Comparison of ENCODE assay signal across 8 cellular contexts in the genomic region with DNA sequence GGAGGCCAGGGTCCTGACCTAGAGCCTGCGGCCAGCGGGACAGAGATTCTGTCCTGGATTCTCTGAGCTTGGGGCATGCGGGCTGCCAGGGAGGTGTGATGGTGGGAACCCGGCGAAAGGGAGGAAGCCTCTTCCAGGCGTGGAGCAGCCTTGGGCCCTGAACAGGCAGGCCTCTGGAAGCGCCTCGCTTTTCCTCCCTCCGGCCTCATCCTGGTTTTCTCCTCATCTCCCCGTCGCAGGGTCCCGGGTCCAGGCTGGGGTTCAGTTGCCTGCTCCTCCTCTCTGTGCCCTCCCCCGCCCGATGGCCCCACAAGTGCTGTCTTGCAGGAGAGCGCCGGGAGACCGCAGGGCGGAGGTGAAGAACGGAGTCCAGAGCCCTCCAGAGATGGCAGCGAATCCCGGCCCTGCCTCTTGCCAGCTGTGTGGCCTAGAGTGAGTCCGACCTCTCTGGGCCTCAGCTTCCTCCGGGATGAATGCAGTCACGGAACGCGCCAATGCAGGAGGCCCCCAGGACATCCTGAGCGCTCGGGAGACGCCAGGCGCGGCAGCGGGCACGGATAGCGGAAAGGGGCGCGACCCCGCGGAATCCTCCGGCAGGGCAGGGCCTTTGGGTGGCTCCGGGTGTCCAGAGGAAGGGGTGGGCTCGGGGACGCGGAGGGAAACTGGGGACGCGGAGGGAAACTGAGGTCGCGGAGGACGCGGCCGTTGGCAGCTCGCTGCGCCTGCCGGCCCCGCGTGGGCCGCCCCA. TPM values are rescaled to one million over a fixed set of nuclear protein-coding genes. Genes with fewer than 3 reads are reported as not detected.
DNase-seq lines count a peak whose midpoint lies in the region; ATAC-seq and TF ChIP-seq lines count a peak whose summit lies in the region.

No MANE protein-coding gene starts in this region.

- H3K27ac ChIP-seq in right atrium auricular region (no peak overlapping the region), skin epidermis (no peak overlapping the region)

- H3K4me1 ChIP-seq in right atrium auricular region = peaks cover 0 to 17% of the 10 kb centered on the region in 2 donors

- ATAC-seq in activated CD8-positive, alpha-beta memory T cell treated with anti-CD3 and anti-CD28 coated beads, Interleukin-2, amount 10 ng/mL, durations not matched to agents 7 days and 5 days = no peak

- no peaks in the 10 kb centered on the region for H3K9me3 Mint-ChIP-seq in activated CD8-positive, alpha-beta memory T cell treated with anti-CD3 and anti-CD28 coated beads, Interleukin-2, amount 10 ng/mL, durations not matched to agents 7 days and 5 days (ENCODE audit: low read depth)

- H3K4me3 ChIP-seq in right atrium auricular region = peak overlapping the region; percentile 14 to 56
- H3K4me3 ChIP-seq in skin epidermis = peak overlapping the region in 6 of 7 experiments; percentile 19 to 48 (median 34)

- peaks cover 7% of the 10 kb centered on the region for H3K4me1 Mint-ChIP-seq in activated CD8-positive, alpha-beta memory T cell treated with anti-CD3 and anti-CD28 coated beads, Interleukin-2, amount 10 ng/mL, durations not matched to agents 7 days and 5 days

- no peak overlapping the region for H3K27ac Mint-ChIP-seq in activated CD8-positive, alpha-beta memory T cell treated with anti-CD3 and anti-CD28 coated beads, Interleukin-2, amount 10 ng/mL, durations not matched to agents 7 days and 5 days

- H3K36me3 Mint-ChIP-seq in activated CD8-positive, alpha-beta memory T cell treated with anti-CD3 and anti-CD28 coated beads, Interleukin-2, amount 10 ng/mL, durations not matched to agents 7 days and 5 days = no peaks in the 10 kb centered on the region

- CTCF ChIA-PET in activated CD8-positive, alpha-beta memory T cell treated with anti-CD3 and anti-CD28 coated beads, Interleukin-2, amount 10 ng/mL, durations not matched to agents 7 days and 5 days (lab: Charles Lee) = interaction anchor here (1.1 to 3.4 kb wide), 2 partner anchors 115 to 118 kb away, joined by 3 to 15 read pairs; no protein-coding TSS in a partner anchor

- no peaks in the 10 kb centered on the region for H3K9me3 ChIP-seq in right atrium auricular region

- no peaks in the 10 kb centered on the region for H3K36me3 ChIP-seq in right atrium auricular region

- peaks cover 55% of the 10 kb centered on the region for H3K27me3 Mint-ChIP-seq in activated CD8-positive, alpha-beta memory T cell treated with anti-CD3 and anti-CD28 coated beads, Interleukin-2, amount 10 ng/mL, durations not matched to agents 7 days and 5 days

- no peak overlapping the region for H3K4me3 Mint-ChIP-seq in activated CD8-positive, alpha-beta memory T cell treated with anti-CD3 and anti-CD28 coated beads, Interleukin-2, amount 10 ng/mL, durations not matched to agents 7 days and 5 days

- H3K27me3 ChIP-seq in right atrium auricular region = peaks cover 0 to 11% of the 10 kb centered on the region in 2 donors

- TF ChIP-seq CTCF in right atrium auricular region (IDR thresholded peaks at IDR 0.05) (no peak), GM10266 (IDR thresholded peaks at IDR 0.05; ENCODE audit: control insufficient read depth, insufficient read depth, low read depth, missing control alignments) (no peak)

- DNase-seq in NCI-H1105 treated with DMSO at 0.1 percent for 48 hours (lab: John Stamatoyannopoulos, UW) (peak; percentile 19), NCI-H1105 (lab: John Stamatoyannopoulos, UW) (no peak), right atrium auricular region (ENCODE audit: low spot score) (peak; percentile 55), GM10266 (ENCODE audit: extremely low spot score) (no peak), SIG-M5 (lab: John Stamatoyannopoulos, UW) (no peak), Kasumi-1 (lab: John Stamatoyannopoulos, UW) (no peak)
- peak; percentile 33 for DNase-seq in activated CD8-positive, alpha-beta memory T cell treated with anti-CD3 and anti-CD28 coated beads, Interleukin-2, amount 10 ng/mL, durations not matched to agents 7 days and 5 days

RNA-seq across cellular contexts. Expression of a gene that starts 0.6 kb away (rescaled TPM):
- 10 to 100 TPM; 23.9 to 35.5 TPM for total RNA-seq in activated CD8-positive, alpha-beta memory T cell treated with anti-CD3 and anti-CD28 coated beads, Interleukin-2, amount 10 ng/mL, durations not matched to agents 7 days and 5 days
- 1 to 10 TPM; 4.4 to 7.2 TPM for total RNA-seq in right atrium auricular region

Comparison
In these comparisons a context has a peak if more than half of its experiments do, and no peak if none do; other contexts are left out.
1. DNase-seq: peak in NCI-H1105 treated with DMSO at 0.1 percent for 48 hours (single experiment), activated CD8-positive, alpha-beta memory T cell treated with anti-CD3 and anti-CD28 coated beads, Interleukin-2, amount 10 ng/mL, durations not matched to agents 7 days and 5 days (single experiment) and right atrium auricular region (single experiment); none in NCI-H1105 (single experiment), GM10266 (single experiment), SIG-M5 (single experiment) and Kasumi-1 (0 of 2).